Comparison of ENCODE assay signal across 8 cellular contexts in the genomic region with DNA sequence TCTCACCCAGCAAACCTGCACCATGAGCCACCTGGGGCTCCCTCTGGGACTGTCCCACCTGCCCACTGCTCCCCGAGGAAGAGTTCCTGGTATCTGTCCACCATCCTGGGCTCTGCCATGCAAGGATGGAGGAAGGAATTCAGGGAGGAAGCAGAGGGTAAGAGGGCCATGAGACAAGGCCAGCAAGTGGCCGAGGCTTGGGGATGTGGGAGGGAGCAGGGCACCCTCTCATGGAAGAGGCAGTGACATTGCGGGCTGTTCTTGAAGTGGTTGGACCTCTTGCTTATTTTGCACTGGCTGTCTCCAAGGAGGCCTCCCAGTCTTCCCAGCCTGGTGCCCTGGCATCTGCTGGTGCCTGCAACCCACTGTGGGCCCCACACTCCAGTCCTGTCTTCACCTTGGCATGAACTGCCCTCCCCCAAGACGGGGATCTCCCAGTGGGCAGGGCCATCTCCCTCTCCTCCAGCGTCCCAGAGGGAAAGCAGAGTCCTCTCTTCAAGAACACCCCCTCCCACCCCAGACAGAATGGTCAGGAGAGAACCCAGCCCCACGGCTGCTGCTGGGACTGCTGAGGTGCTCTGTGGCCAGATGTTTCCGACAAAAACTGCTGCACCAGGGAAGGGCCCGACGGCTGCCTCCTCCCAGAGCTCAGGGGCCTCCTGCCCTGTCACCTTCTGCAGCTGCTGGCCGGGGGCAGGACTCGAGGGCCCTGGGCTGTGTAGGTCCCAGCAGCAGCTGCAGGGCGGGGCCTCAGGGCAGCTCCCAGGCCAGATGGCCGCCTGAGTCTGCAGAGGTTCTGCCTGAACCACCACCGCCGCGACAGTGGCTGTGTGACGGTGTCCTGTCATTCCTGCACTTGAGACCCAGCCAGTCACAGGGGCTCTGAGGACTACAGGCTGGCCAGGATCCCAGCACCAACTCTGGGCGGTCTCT. TPM values are rescaled to one million over a fixed set of nuclear protein-coding genes. Genes with fewer than 3 reads are reported as not detected.
DNase-seq lines count a peak whose midpoint lies in the region; ATAC-seq and TF ChIP-seq lines count a peak whose summit lies in the region.

No MANE protein-coding gene starts in this region.

- peak overlapping the region; percentile 87 for H3K27ac ChIP-seq in lower lobe of right lung
- H3K27ac ChIP-seq in transverse colon = peak overlapping the region; percentile 40 to 91 (median 64)

- TF ChIP-seq EP300 in transverse colon (IDR thresholded peaks at IDR 0.05; ENCODE audit: low read depth) = no peak

- H3K9me3 ChIP-seq in lower lobe of right lung (no peaks in the 10 kb centered on the region), transverse colon (no peaks in the 10 kb centered on the region)

- TF ChIP-seq POLR2A in transverse colon (IDR thresholded peaks at IDR 0.05) = no peak

- POLR2A ChIA-PET in activated CD8-positive, alpha-beta T cell treated with anti-CD3 and anti-CD28 coated beads, Interleukin-2, amount 10 ng/mL, durations not matched to agents 7 days and 5 days (lab: Charles Lee) = no interaction called here

- H3K4me3 ChIP-seq in lower lobe of right lung = no peak overlapping the region
- H3K4me3 ChIP-seq in transverse colon = no peak overlapping the region

- 67% methylated on average over 7 of the region's 18 CpGs; no CpG with 5 or more reads in 1 of the 2 donors for WGBS in transverse colon (ENCODE audit: low coverage in 1 of 2), 2 donors

- no peaks in the 10 kb centered on the region for H3K27me3 ChIP-seq in lower lobe of right lung (ENCODE audit: low read depth)
- H3K27me3 ChIP-seq in transverse colon = no peaks in the 10 kb centered on the region

- peaks cover 73% of the 10 kb centered on the region for H3K4me1 ChIP-seq in lower lobe of right lung
- H3K4me1 ChIP-seq in transverse colon = peaks cover 38 to 65% (median 53%) of the 10 kb centered on the region in 4 donors

- H3K9me3 Mint-ChIP-seq in activated naive CD8-positive, alpha-beta T cell (ENCODE audit: low read depth) = no peaks in the 10 kb centered on the region
- H3K9me3 Mint-ChIP-seq in activated naive CD8-positive, alpha-beta T cell treated with anti-CD3 and anti-CD28 coated beads for 36 hours = no peaks in the 10 kb centered on the region
- H3K9me3 Mint-ChIP-seq in activated CD8-positive, alpha-beta T cell treated with anti-CD3 and anti-CD28 coated beads, Interleukin-2, amount 10 ng/mL, durations not matched to agents 7 days and 5 days (ENCODE audit: insufficient read depth) = no peaks in the 10 kb centered on the region

- no peaks in the 10 kb centered on the region for H3K36me3 Mint-ChIP-seq in activated naive CD8-positive, alpha-beta T cell
- no peaks in the 10 kb centered on the region for H3K36me3 Mint-ChIP-seq in activated naive CD8-positive, alpha-beta T cell treated with anti-CD3 and anti-CD28 coated beads for 36 hours
- H3K36me3 Mint-ChIP-seq in activated CD8-positive, alpha-beta T cell treated with anti-CD3 and anti-CD28 coated beads, Interleukin-2, amount 10 ng/mL, durations not matched to agents 7 days and 5 days (ENCODE audit: low read depth) = peaks cover 8% of the 10 kb centered on the region

- H3K4me3 Mint-ChIP-seq in activated naive CD8-positive, alpha-beta T cell = peak overlapping the region; percentile 51
- no peak overlapping the region for H3K4me3 Mint-ChIP-seq in activated naive CD8-positive, alpha-beta T cell treated with anti-CD3 and anti-CD28 coated beads for 36 hours
- peak overlapping the region; percentile 67 for H3K4me3 Mint-ChIP-seq in activated CD8-positive, alpha-beta T cell treated with anti-CD3 and anti-CD28 coated beads, Interleukin-2, amount 10 ng/mL, durations not matched to agents 7 days and 5 days

- H3K27ac Mint-ChIP-seq in activated naive CD8-positive, alpha-beta T cell = no peak overlapping the region
- H3K27ac Mint-ChIP-seq in activated naive CD8-positive, alpha-beta T cell treated with anti-CD3 and anti-CD28 coated beads for 36 hours = no peak overlapping the region
- no peak overlapping the region for H3K27ac Mint-ChIP-seq in activated CD8-positive, alpha-beta T cell treated with anti-CD3 and anti-CD28 coated beads, Interleukin-2, amount 10 ng/mL, durations not matched to agents 7 days and 5 days

- TF ChIP-seq CTCF in lower lobe of right lung (IDR thresholded peaks at IDR 0.05) (no peak), transverse colon (IDR thresholded peaks at IDR 0.05) (no peak)

- ATAC-seq in activated CD8-positive, alpha-beta T cell treated with anti-CD3 and anti-CD28 coated beads, Interleukin-2, amount 10 ng/mL, durations not matched to agents 7 days and 5 days = no peak
- ATAC-seq in lower lobe of right lung (peak; percentile 3 to 22), GM19351 (IDR thresholded peaks at IDR 0.05; ENCODE audit: unreplicated experiment) (no peak)

- peaks cover 46% of the 10 kb centered on the region for H3K4me1 Mint-ChIP-seq in activated naive CD8-positive, alpha-beta T cell (ENCODE audit: low read depth)
- H3K4me1 Mint-ChIP-seq in activated naive CD8-positive, alpha-beta T cell treated with anti-CD3 and anti-CD28 coated beads for 36 hours = peaks cover 27% of the 10 kb centered on the region
- H3K4me1 Mint-ChIP-seq in activated CD8-positive, alpha-beta T cell treated with anti-CD3 and anti-CD28 coated beads, Interleukin-2, amount 10 ng/mL, durations not matched to agents 7 days and 5 days (ENCODE audit: low read depth) = peaks cover 49% of the 10 kb centered on the region

- DNase-seq in activated naive CD8-positive, alpha-beta T cell treated with anti-CD3 and anti-CD28 coated beads for 36 hours = no peak
- DNase-seq in activated CD8-positive, alpha-beta T cell treated with anti-CD3 and anti-CD28 coated beads, Interleukin-2, amount 10 ng/mL, durations not matched to agents 7 days and 5 days = no peak
- DNase-seq in lower lobe of right lung (no peak), transverse colon (peak; percentile 65), anterior cingulate cortex (lab: John Stamatoyannopoulos, UW) (no peak), NCI-H526 treated with DMSO at 0.1 percent for 48 hours (lab: John Stamatoyannopoulos, UW) (no peak)

- peaks cover under 1% of the 10 kb centered on the region for H3K36me3 ChIP-seq in lower lobe of right lung
- no peaks in the 10 kb centered on the region for H3K36me3 ChIP-seq in transverse colon

- intact Hi-C loops in lower lobe of right lung (cut with DNase I) = no loop called here
- intact Hi-C loops in transverse colon (cut with DNase I; ENCODE audit: low total_unique reads) = no loop called here

- in situ Hi-C loops in transverse colon (cut with MboI; ENCODE audit: low pct_ligation_motif_present in 1 of 4, low pct_unique_long_range_greater_than_20kb in 1 of 4, low sequenced_read_pairs in 3 of 4) = no loop called here

- no peaks in the 10 kb centered on the region for H3K27me3 Mint-ChIP-seq in activated naive CD8-positive, alpha-beta T cell
- H3K27me3 Mint-ChIP-seq in activated naive CD8-positive, alpha-beta T cell treated with anti-CD3 and anti-CD28 coated beads for 36 hours = peaks cover 10% of the 10 kb centered on the region
- peaks cover 10% of the 10 kb centered on the region for H3K27me3 Mint-ChIP-seq in activated CD8-positive, alpha-beta T cell treated with anti-CD3 and anti-CD28 coated beads, Interleukin-2, amount 10 ng/mL, durations not matched to agents 7 days and 5 days (ENCODE audit: low read depth)

- CTCF ChIA-PET in activated CD8-positive, alpha-beta T cell treated with anti-CD3 and anti-CD28 coated beads, Interleukin-2, amount 10 ng/mL, durations not matched to agents 7 days and 5 days (lab: Charles Lee) = interaction anchor here (1.0 kb wide), 1 partner anchor 28 kb away, joined by 3 read pairs; no protein-coding TSS in a partner anchor

RNA-seq across cellular contexts. Expression of gene AKT1, which starts 1.8 kb away (rescaled TPM):
- total RNA-seq in activated naive CD8-positive, alpha-beta T cell treated with anti-CD3 and anti-CD28 coated beads for 36 hours = 100 to 1,000 TPM; 112 TPM
- total RNA-seq in activated CD8-positive, alpha-beta T cell treated with anti-CD3 and anti-CD28 coated beads, Interleukin-2, amount 10 ng/mL, durations not matched to agents 7 days and 5 days = 100 to 1,000 TPM; 217 to 222 TPM
- total RNA-seq in lower lobe of right lung (154 TPM), transverse colon (100 to 1,000 TPM in 3 of 4 donors, 10 to 100 TPM in 1; 85.4 to 310 (median 136) TPM)

RNA-seq across cellular contexts. Expression of gene ZBTB42, which starts 3.5 kb away (rescaled TPM):
- total RNA-seq in activated naive CD8-positive, alpha-beta T cell treated with anti-CD3 and anti-CD28 coated beads for 36 hours = 1 to 10 TPM; 1.1 to 1.4 TPM
- total RNA-seq in activated CD8-positive, alpha-beta T cell treated with anti-CD3 and anti-CD28 coated beads, Interleukin-2, amount 10 ng/mL, durations not matched to agents 7 days and 5 days = 1 to 10 TPM; 5.3 TPM
- 13.1 TPM for total RNA-seq in lower lobe of right lung
- total RNA-seq in transverse colon = 10 to 100 TPM in 2 of 4 donors, 1 to 10 TPM in 2; 5.9 to 24.3 (median 11.7) TPM

RNA-seq across cellular contexts. Expression of gene SIVA1, which starts 44.4 kb away (rescaled TPM):
- total RNA-seq in activated naive CD8-positive, alpha-beta T cell treated with anti-CD3 and anti-CD28 coated beads for 36 hours = 100 to 1,000 TPM; 137 to 147 TPM
- 100 to 1,000 TPM; 175 to 186 TPM for total RNA-seq in activated CD8-positive, alpha-beta T cell treated with anti-CD3 and anti-CD28 coated beads, Interleukin-2, amount 10 ng/mL, durations not matched to agents 7 days and 5 days
- total RNA-seq in lower lobe of right lung = 66.3 TPM
- total RNA-seq in transverse colon = 100 to 1,000 TPM; 189 to 397 (median 203) TPM

Comparison
In these comparisons a context has a peak if more than half of its experiments do, and no peak if none do; other contexts are left out.
1. ATAC-seq: peak in lower lobe of right lung (2 of 2); none in activated CD8-positive, alpha-beta T cell treated with anti-CD3 and anti-CD28 coated beads, Interleukin-2, amount 10 ng/mL, durations not matched to agents 7 days and 5 days (single experiment) and GM19351 (single experiment).